8 cellular contexts compared by ENCODE assay signal in the genomic region with DNA sequence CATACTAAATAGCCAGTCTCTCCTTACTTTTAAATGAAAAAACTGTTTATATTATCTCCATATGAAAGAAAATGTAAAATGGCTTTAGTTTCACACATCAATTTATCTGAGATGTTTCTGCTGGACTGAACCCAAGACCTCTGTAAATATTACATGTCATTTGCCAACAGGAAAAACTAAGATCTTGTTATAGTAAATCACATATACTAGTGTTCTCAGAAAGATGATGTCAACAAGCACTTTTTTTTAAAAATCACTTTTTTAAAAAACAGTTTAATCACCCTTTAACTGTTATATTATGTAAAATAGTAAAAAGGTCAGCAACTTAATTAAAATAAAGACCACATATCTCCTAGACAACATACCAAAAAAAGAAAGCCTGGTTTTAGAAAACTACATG. TPM values are rescaled to one million over a fixed set of nuclear protein-coding genes. Genes with fewer than 3 reads are reported as not detected.
DNase-seq lines count a peak whose midpoint lies in the region; ATAC-seq and TF ChIP-seq lines count a peak whose summit lies in the region.
"Had no signal": no experiment of that assay in that cellular context is flagged by ENCODE, and none has a peak within 500 bp of the region (broad histone marks: within the 10 kb centered on the region; RNA-seq: fewer than 3 reads in every experiment).

No MANE protein-coding gene starts in this region.

- no peak overlapping the region for H3K27ac ChIP-seq in HCT116 (ENCODE audit: low read depth, low read length)
- H3K27ac ChIP-seq in SJSA1: peak overlapping the region; percentile 64
- peak overlapping the region; percentile 65 for H3K27ac ChIP-seq in skeletal muscle tissue (ENCODE audit: low read depth, low read length)

- H3K9ac ChIP-seq in HCT116 (ENCODE audit: low read length) (no peak overlapping the region), skeletal muscle tissue (ENCODE audit: low read depth in 1 of 3, low read length in 3 of 3) (peak overlapping the region in 1 of 3 donors; percentile 39)

- CTCF ChIA-PET in HCT116 (lab: Charles Lee): no interaction called here

- no peak for ATAC-seq in HCT116

- H4K20me1 ChIP-seq in HCT116 (ENCODE audit: insufficient read depth): peaks cover 4% of the 10 kb centered on the region; the same call in 1 of the 2 replicates

- POLR2A ChIA-PET in HCT116 (lab: Charles Lee): no interaction called here

- H3K4me2 ChIP-seq in HCT116 (ENCODE audit: low read length): 0 out of 2 replicates have a peak overlapping the region, but pooled peaks have one; percentile 34

- H3K79me2 ChIP-seq in HCT116 (ENCODE audit: insufficient read depth, low read length): peaks cover 42% of the 10 kb centered on the region

- no peaks in the 10 kb centered on the region for H3K9me2 ChIP-seq in HCT116 (ENCODE audit: insufficient read depth)

- H3K9me3 ChIP-seq in HCT116 (ENCODE audit: control insufficient read depth in 1 of 2, insufficient read depth in 1 of 2, low read depth in 1 of 2, low read length in 2 of 2) (no peaks in the 10 kb centered on the region), SJSA1 (replicated peaks) (no peaks in the 10 kb centered on the region), skeletal muscle tissue (ENCODE audit: control insufficient read depth in 3 of 3, low read length in 3 of 3) (no peaks in the 10 kb centered on the region)

- DNase-seq in HCT116 (ENCODE audit: low read depth, low spot score) (no peak), SJSA1 (ENCODE audit: low read depth in 1 of 2, low spot score in 2 of 2) (no peak), epithelial cell of esophagus (ENCODE audit: low read depth) (peak; percentile 26), HuH-7.5 (ENCODE audit: low spot score) (no peak), SKM-1 treated with dmso at 0.1 percent for 144 hours (lab: John Stamatoyannopoulos, UW; ENCODE audit: unreplicated experiment) (no peak), NCI-H1930 (lab: John Stamatoyannopoulos, UW) (no peak)
- DNase-seq: NCI-H2171 had no signal

- intact Hi-C loops in HCT116 (cut with micrococcal nuclease): no loop called here

- no TSS peak for BruUV-seq in HCT116 (replicated peaks; lab: Mats Ljungman, UMichigan)

- H3K36me3 ChIP-seq in HCT116 (ENCODE audit: control insufficient read depth in 1 of 2, insufficient read depth in 2 of 2, low read length in 2 of 2) (0 out of 4 replicates have a peak, but pooled peaks cover 0 to 2% of the 10 kb centered on the region in 2 experiments), SJSA1 (peaks cover 22% of the 10 kb centered on the region), skeletal muscle tissue (ENCODE audit: control insufficient read depth in 3 of 3, insufficient read depth in 3 of 3, low read length in 3 of 3) (peaks cover 2 to 7% (median 6%) of the 10 kb centered on the region in 3 donors)

- H3K4me3 ChIP-seq in HCT116 (replicated peaks in 1 of 2; ENCODE audit: low read depth in 1 of 2, low read length in 2 of 2) (no peak overlapping the region), SJSA1 (no peak overlapping the region), epithelial cell of esophagus (ENCODE audit: low read length) (no peak overlapping the region), skeletal muscle tissue (ENCODE audit: low read length in 3 of 3) (no peak overlapping the region)

- H3K27me3 ChIP-seq in HCT116 (ENCODE audit: insufficient read depth, low read length) (no peaks in the 10 kb centered on the region), SJSA1 (replicated peaks) (no peaks in the 10 kb centered on the region), skeletal muscle tissue (ENCODE audit: control insufficient read depth in 3 of 3, insufficient read depth in 3 of 3, low read length in 3 of 3) (no peaks in the 10 kb centered on the region)

- RAD21 ChIA-PET in HCT116 (lab: Charles Lee; ENCODE audit: low non-redundant PET in 1 of 2, low total read pairs in 2 of 2, uncharacterized antibody in 2 of 2, unreplicated experiment in 2 of 2): no interaction called here

- peaks cover 9% of the 10 kb centered on the region in 2 experiments for H3K4me1 ChIP-seq in HCT116 (ENCODE audit: control insufficient read depth in 1 of 2, insufficient read depth in 2 of 2, low read length in 2 of 2)
- peaks cover 46% of the 10 kb centered on the region for H3K4me1 ChIP-seq in SJSA1 (replicated peaks)
- peaks cover 5 to 8% (median 6%) of the 10 kb centered on the region in 3 donors for H3K4me1 ChIP-seq in skeletal muscle tissue (ENCODE audit: control insufficient read depth in 3 of 3, insufficient read depth in 3 of 3, low read length in 3 of 3)

- TF ChIP-seq CTCF in HCT116 (IDR thresholded peaks at IDR 0.05 in 2 of 3, conservative IDR thresholded peaks at IDR 0.05 in 1 of 3; ENCODE audit: borderline replicate concordance in 1 of 3, insufficient read depth in 1 of 3, low read depth in 2 of 3, low read length in 2 of 3): no peak
- no peak for TF ChIP-seq CTCF in epithelial cell of esophagus (IDR thresholded peaks at IDR 0.05; ENCODE audit: insufficient read depth, low read depth, low read length, missing control alignments)

- no peak overlapping the region for H2AFZ ChIP-seq in HCT116 (ENCODE audit: low read depth, low read length, poor library complexity, severe bottlenecking)

- no peak for TF ChIP-seq RAD21 in HCT116 (IDR thresholded peaks at IDR 0.05; ENCODE audit: low read depth)

- no peak for TF ChIP-seq POLR2A in HCT116 (IDR thresholded peaks at IDR 0.05; ENCODE audit: borderline replicate concordance, extremely low read depth, insufficient read depth, insufficient read length)

TF ChIP-seq in HCT116, 20 proteins besides CTCF, POLR2A, EP300 and RAD21:
- TF ChIP-seq FOSL1 (IDR thresholded peaks at IDR 0.05; ENCODE audit: low read depth) (no peak), CEBPB (IDR thresholded peaks at IDR 0.05; ENCODE audit: low read depth) (no peak), ZFX (IDR thresholded peaks at IDR 0.05) (no peak), YY1 (IDR thresholded peaks at IDR 0.05; ENCODE audit: extremely low read depth, insufficient replicate concordance, low read depth, low read length) (no peak), ELF1 (IDR thresholded peaks at IDR 0.05; ENCODE audit: borderline replicate concordance, low read depth) (no peak), ZNF274 (IDR thresholded peaks at IDR 0.05; ENCODE audit: low read depth, low read length) (no peak), TCF7L2 (IDR thresholded peaks at IDR 0.05; ENCODE audit: borderline replicate concordance, extremely low read depth, insufficient read depth, insufficient read length) (no peak), CBX3 (IDR thresholded peaks at IDR 0.05; ENCODE audit: low read depth) (no peak), EGR1 (IDR thresholded peaks at IDR 0.05; ENCODE audit: low read depth) (no peak), EZH2 (IDR thresholded peaks at IDR 0.05) (no peak), SRF (IDR thresholded peaks at IDR 0.05; ENCODE audit: low read depth) (no peak), SP1 (IDR thresholded peaks at IDR 0.05; ENCODE audit: low read depth) (no peak), SIN3A (IDR thresholded peaks at IDR 0.05; ENCODE audit: low read depth) (no peak)
- TF ChIP-seq, protein P1, sequence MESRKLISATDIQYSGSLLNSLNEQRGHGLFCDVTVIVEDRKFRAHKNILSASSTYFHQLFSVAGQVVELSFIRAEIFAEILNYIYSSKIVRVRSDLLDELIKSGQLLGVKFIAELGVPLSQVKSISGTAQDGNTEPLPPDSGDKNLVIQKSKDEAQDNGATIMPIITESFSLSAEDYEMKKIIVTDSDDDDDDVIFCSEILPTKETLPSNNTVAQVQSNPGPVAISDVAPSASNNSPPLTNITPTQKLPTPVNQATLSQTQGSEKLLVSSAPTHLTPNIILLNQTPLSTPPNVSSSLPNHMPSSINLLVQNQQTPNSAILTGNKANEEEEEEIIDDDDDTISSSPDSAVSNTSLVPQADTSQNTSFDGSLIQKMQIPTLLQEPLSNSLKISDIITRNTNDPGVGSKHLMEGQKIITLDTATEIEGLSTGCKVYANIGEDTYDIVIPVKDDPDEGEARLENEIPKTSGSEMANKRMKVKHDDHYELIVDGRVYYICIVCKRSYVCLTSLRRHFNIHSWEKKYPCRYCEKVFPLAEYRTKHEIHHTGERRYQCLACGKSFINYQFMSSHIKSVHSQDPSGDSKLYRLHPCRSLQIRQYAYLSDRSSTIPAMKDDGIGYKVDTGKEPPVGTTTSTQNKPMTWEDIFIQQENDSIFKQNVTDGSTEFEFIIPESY (IDR thresholded peaks at IDR 0.05; ENCODE audit: extremely low read depth, insufficient replicate concordance, low read length): no peak
- TF ChIP-seq, protein P2, sequence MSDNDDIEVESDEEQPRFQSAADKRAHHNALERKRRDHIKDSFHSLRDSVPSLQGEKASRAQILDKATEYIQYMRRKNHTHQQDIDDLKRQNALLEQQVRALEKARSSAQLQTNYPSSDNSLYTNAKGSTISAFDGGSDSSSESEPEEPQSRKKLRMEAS (IDR thresholded peaks at IDR 0.05): no peak
- TF ChIP-seq, protein P3, sequence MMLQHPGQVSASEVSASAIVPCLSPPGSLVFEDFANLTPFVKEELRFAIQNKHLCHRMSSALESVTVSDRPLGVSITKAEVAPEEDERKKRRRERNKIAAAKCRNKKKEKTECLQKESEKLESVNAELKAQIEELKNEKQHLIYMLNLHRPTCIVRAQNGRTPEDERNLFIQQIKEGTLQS (IDR thresholded peaks at IDR 0.05): no peak

RNA-seq across cellular contexts. Expression of a gene that starts 46.3 kb away (rescaled TPM):
- total RNA-seq in HCT116 (2021; ENCODE audit: unreplicated experiment): 50.3 TPM
- polyA plus RNA-seq in HCT116 (2012): 31.7 and 34.9 TPM in 2 replicates
- total RNA-seq in SJSA1 (2014; rRNA removed; shearing (Covaris generic)): 52.2 and 52.7 TPM in 2 replicates
- total RNA-seq in skeletal muscle tissue: 17.2 TPM
